In the genomic region with DNA sequence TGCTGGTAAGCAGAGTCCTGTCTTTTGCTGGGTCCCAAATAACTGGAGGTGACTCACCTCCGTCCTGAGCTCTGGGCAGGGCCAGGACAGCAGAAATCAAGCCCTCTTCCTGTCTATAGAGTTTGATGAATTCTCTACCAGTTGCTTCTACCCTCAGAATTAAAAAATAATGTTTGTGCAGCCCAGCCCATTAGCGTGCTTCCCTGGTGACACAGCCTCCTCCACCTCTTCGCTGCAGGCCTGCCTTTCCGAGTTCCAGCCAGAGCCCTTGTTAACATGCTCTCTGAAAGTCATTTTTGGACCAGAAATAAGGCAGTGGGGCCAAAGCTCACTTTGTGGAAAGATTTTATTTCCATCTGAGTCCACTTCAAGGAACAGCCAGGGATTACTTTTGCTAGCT, we compare ENCODE assay signal across 18 cellular contexts.
DNase-seq lines count a peak whose midpoint lies in the region; ATAC-seq, FAIRE-seq and TF ChIP-seq lines count a peak whose summit lies in the region.
"Had no signal": no experiment of that assay in that cellular context is flagged by ENCODE, and none has a peak within 500 bp of the region (broad histone marks: within the 10 kb centered on the region; RNA-seq: fewer than 3 reads in every experiment).

No MANE protein-coding gene starts in this region.

- no peak overlapping the region for H3K4me2 ChIP-seq in osteoblast (ENCODE audit: insufficient read depth, low read length)

- FAIRE-seq in GM12892 (lab: Jason Lieb, UNC): no peak
- FAIRE-seq: frontal cortex, GM19239 had no signal

- peaks cover 14% of the 10 kb centered on the region for H3K4me1 ChIP-seq in adipocyte (ENCODE audit: control insufficient read depth, insufficient read depth, low read length)
- no peaks in the 10 kb centered on the region for H3K4me1 ChIP-seq in osteoblast (ENCODE audit: insufficient read depth, low read length)
- H3K4me1 ChIP-seq: body of pancreas, Caco-2 had no signal

- ATAC-seq in GM21723 (IDR thresholded peaks at IDR 0.05; ENCODE audit: unreplicated experiment): no peak
- ATAC-seq: activated CD8-positive, alpha-beta T cell treated with anti-CD3 and anti-CD28 coated beads, Interleukin-2, amount 10 ng/mL, durations not matched to agents 7 days and 5 days; body of pancreas had no signal

- H3K27ac ChIP-seq in osteoblast (ENCODE audit: low read depth, low read length): no peak overlapping the region
- H3K27ac ChIP-seq: body of pancreas had no signal

- no peak overlapping the region for H2AFZ ChIP-seq in osteoblast (ENCODE audit: low read length)

- H3K9ac ChIP-seq in adipocyte (ENCODE audit: low read length): no peak overlapping the region

- TF ChIP-seq CTCF in osteoblast (IDR thresholded peaks at IDR 0.05; ENCODE audit: extremely low read depth, low read depth, low read length): no peak

- H3K36me3 ChIP-seq in adipocyte (ENCODE audit: control insufficient read depth, insufficient read depth, low read length, severe bottlenecking) (no peaks in the 10 kb centered on the region), osteoblast (ENCODE audit: insufficient read depth, low read length) (no peaks in the 10 kb centered on the region)

- H3K27me3 ChIP-seq in adipocyte (replicated peaks; ENCODE audit: control insufficient read depth, insufficient read depth, low read length) (no peaks in the 10 kb centered on the region), osteoblast (ENCODE audit: insufficient read depth, low read length) (no peaks in the 10 kb centered on the region)
- H3K27me3 ChIP-seq: body of pancreas had no signal

- H3K4me3 ChIP-seq in adipocyte (ENCODE audit: low read length) (no peak overlapping the region), osteoblast (ENCODE audit: insufficient read depth, low read length) (no peak overlapping the region)
- H3K4me3 ChIP-seq: body of pancreas had no signal

- DNase-seq in AG08395 (ENCODE audit: low spot score) (peak; percentile 84), GM03348 (ENCODE audit: low spot score) (peak; percentile 83), adipocyte (ENCODE audit: low read depth) (peak; percentile 5), globus pallidus (ENCODE audit: low spot score) (peak; percentile 32), GM12892 (ENCODE audit: insufficient read length) (no peak), osteoblast (ENCODE audit: insufficient read length, low spot score, missing footprints) (no peak)
- no peak for DNase-seq in stimulated activated CD4-positive, alpha-beta T cell treated with anti-CD3 and anti-CD28 coated beads, Interleukin-1b, Interleukin-23, amount 100 ng/mL, for 48 hours
- DNase-seq: activated CD8-positive, alpha-beta T cell treated with anti-CD3 and anti-CD28 coated beads, Interleukin-2, amount 10 ng/mL, durations not matched to agents 7 days and 5 days; activated naive CD4-positive, alpha-beta T cell treated with anti-CD3 and anti-CD28 coated beads for 36 hours; activated T-cell treated with anti-CD3 and anti-CD28 coated beads, Interleukin-2, amount 50 U/mL, for 24 hours; body of pancreas; Caco-2; H9; NCI-H1417 treated with DMSO at 0.1 percent for 48 hours; NCI-H82 had no signal

- no peaks in the 10 kb centered on the region for H4K20me1 ChIP-seq in osteoblast (ENCODE audit: insufficient read depth, low read length)

- TF ChIP-seq POLR2A in GM12892 (IDR thresholded peaks at IDR 0.05; ENCODE audit: low read depth, low read length): no peak

- H3K9me3 ChIP-seq in adipocyte (ENCODE audit: control insufficient read depth, low read length): no peaks in the 10 kb centered on the region
- H3K9me3 ChIP-seq in osteoblast (ENCODE audit: low read depth, low read length): no peaks in the 10 kb centered on the region
- H3K9me3 ChIP-seq: body of pancreas, Caco-2 had no signal

- H3K79me2 ChIP-seq in osteoblast (ENCODE audit: insufficient read depth, low read length): no peaks in the 10 kb centered on the region

Comparison
In these comparisons a context has a peak if more than half of its experiments do, and no peak if none do; other contexts are left out.
1. DNase-seq: peak in AG08395 (single experiment), GM03348 (single experiment), adipocyte (single experiment) and globus pallidus (single experiment); none in GM12892 (single experiment), osteoblast (single experiment) and stimulated activated CD4-positive, alpha-beta T cell treated with anti-CD3 and anti-CD28 coated beads, Interleukin-1b, Interleukin-23, amount 100 ng/mL, for 48 hours (single experiment).